Comparison of ENCODE assay signal across 16 cellular contexts in genomic region chr11:66886671-66887221, GRCh38. TPM values are rescaled to one million over a fixed set of nuclear protein-coding genes. Genes with fewer than 3 reads are reported as not detected.
A peak's percentile ranks its signal among the peaks of the same experiment; 100 is the strongest.
DNase-seq lines count a peak whose midpoint lies in the region; ATAC-seq and TF ChIP-seq lines count a peak whose summit lies in the region.
"Had no signal": no experiment of that assay in that cellular context is flagged by ENCODE, and none has a peak within 500 bp of the region (broad histone marks: within the 10 kb centered on the region; RNA-seq: fewer than 3 reads in every experiment).

No MANE protein-coding gene starts in this region.

- no peaks in the 10 kb centered on the region for H3K9me2 ChIP-seq in Karpas-422 (replicated peaks; ENCODE audit: insufficient read depth, low read length)

- no peak overlapping the region for H3K27ac Mint-ChIP-seq in activated T-helper 17 cell treated with anti-CD3 and anti-CD28 coated beads, Interleukin-2, amount 50 U/mL, for 72 hours
- H3K27ac Mint-ChIP-seq: activated CD4-positive, alpha-beta T cell treated with anti-CD3 and anti-CD28 coated beads, Interleukin-2, amount 10 ng/mL, durations not matched to agents 24 days and 14 days; activated T-helper 1 cell treated with anti-CD3 and anti-CD28 coated beads, Interleukin-12 subunit alpha, Interleukin-12 subunit beta, Interleukin-2, Interleukin-4 antibody, amounts not matched to agents 30 ng/mL and 10 ng/mL and 1 ng/mL, durations not matched to agents 14 hours and 24 hours and 36 hours; stimulated activated memory B cell treated with anti-CD40 and anti-IgM and Interleukin-4, amounts not matched to agents 10 μg/mL and 1 μg/mL and 100 μg/mL, for 72 hours had no signal

- H3K27me3 ChIP-seq in ACC112 (ENCODE audit: insufficient read depth, low read length) (no peaks in the 10 kb centered on the region), left lung (no peaks in the 10 kb centered on the region), Karpas-422 (ENCODE audit: low read length) (no peaks in the 10 kb centered on the region)
- H3K27me3 ChIP-seq: breast epithelium had no signal

- H3K4me2 ChIP-seq in Karpas-422 (ENCODE audit: low read depth, low read length, poor library complexity, severe bottlenecking), result no peak overlapping the region

- intact Hi-C loops in left lung (cut with DNase I), result no loop called here

- no peaks in the 10 kb centered on the region for H3K79me2 ChIP-seq in ACC112 (ENCODE audit: control insufficient read depth, insufficient read depth, low read length, unreplicated experiment)
- H3K79me2 ChIP-seq in Karpas-422 (ENCODE audit: low read length), result no peaks in the 10 kb centered on the region

- H3K36me3 Mint-ChIP-seq in activated T-helper 17 cell treated with anti-CD3 and anti-CD28 coated beads, Interleukin-2, amount 50 U/mL, for 72 hours (ENCODE audit: low read depth), result no peaks in the 10 kb centered on the region
- H3K36me3 Mint-ChIP-seq: mesothelial cell of epicardium; stimulated activated memory B cell treated with anti-CD40 and anti-IgM and Interleukin-4, amounts not matched to agents 10 μg/mL and 1 μg/mL and 100 μg/mL, for 72 hours had no signal

- H4K20me1 ChIP-seq in Karpas-422 (ENCODE audit: insufficient read depth, low read depth, low read length), result no peaks in the 10 kb centered on the region

- H3K27ac ChIP-seq in ACC112 (ENCODE audit: low read depth, low read length) (peak overlapping the region; percentile 82), left lung (no peak overlapping the region), Karpas-422 (ENCODE audit: low read length) (no peak overlapping the region)

- H3K9ac ChIP-seq in Karpas-422 (ENCODE audit: low read length), result no peak overlapping the region

- H3K27me3 Mint-ChIP-seq in activated T-helper 17 cell treated with anti-CD3 and anti-CD28 coated beads, Interleukin-2, amount 50 U/mL, for 72 hours, result no peaks in the 10 kb centered on the region
- H3K27me3 Mint-ChIP-seq: activated CD4-positive, alpha-beta T cell treated with anti-CD3 and anti-CD28 coated beads, Interleukin-2, amount 10 ng/mL, durations not matched to agents 24 days and 14 days had no signal

- peaks cover 2% of the 10 kb centered on the region for H3K4me1 Mint-ChIP-seq in activated T-helper 17 cell treated with anti-CD3 and anti-CD28 coated beads, Interleukin-2, amount 50 U/mL, for 72 hours

- H3K9me3 Mint-ChIP-seq in activated T-helper 17 cell treated with anti-CD3 and anti-CD28 coated beads, Interleukin-2, amount 50 U/mL, for 72 hours, result no peaks in the 10 kb centered on the region
- H3K9me3 Mint-ChIP-seq: activated CD4-positive, alpha-beta T cell treated with anti-CD3 and anti-CD28 coated beads, Interleukin-2, amount 10 ng/mL, durations not matched to agents 24 days and 14 days; activated T-helper 1 cell treated with anti-CD3 and anti-CD28 coated beads, Interleukin-12 subunit alpha, Interleukin-12 subunit beta, Interleukin-2, Interleukin-4 antibody, amounts not matched to agents 30 ng/mL and 10 ng/mL and 1 ng/mL, durations not matched to agents 14 hours and 24 hours and 36 hours; mesothelial cell of epicardium; stimulated activated memory B cell treated with anti-CD40 and anti-IgM and Interleukin-4, amounts not matched to agents 10 μg/mL and 1 μg/mL and 100 μg/mL, for 72 hours had no signal

- peak; percentile 21 for ATAC-seq in left lung
- ATAC-seq in activated T-helper 17 cell treated with anti-CD3 and anti-CD28 coated beads, Interleukin-2, amount 50 U/mL, for 72 hours (replicated peaks), result no peak
- ATAC-seq: stimulated activated memory B cell treated with anti-CD40 and anti-IgM and Interleukin-4, amounts not matched to agents 10 μg/mL and 1 μg/mL and 100 μg/mL, for 72 hours had no signal

- H3K36me3 ChIP-seq in ACC112 (ENCODE audit: insufficient read depth, low read length) (no peaks in the 10 kb centered on the region), left lung (no peaks in the 10 kb centered on the region), Karpas-422 (ENCODE audit: insufficient read depth, low read length) (no peaks in the 10 kb centered on the region)
- H3K36me3 ChIP-seq: breast epithelium had no signal

- H2AFZ ChIP-seq in ACC112 (ENCODE audit: low read length, unreplicated experiment) (peak overlapping the region; percentile 37), Karpas-422 (ENCODE audit: low read length) (no peak overlapping the region)

- H3K4me3 ChIP-seq in ACC112 (ENCODE audit: low read depth, low read length) (peak overlapping the region; percentile 41), epithelial cell of esophagus (ENCODE audit: low read length) (no peak overlapping the region), left lung (no peak overlapping the region), Karpas-422 (ENCODE audit: low read length) (no peak overlapping the region)
- H3K4me3 ChIP-seq: breast epithelium had no signal

- H3K9me3 ChIP-seq in left lung (no peaks in the 10 kb centered on the region), Karpas-422 (ENCODE audit: low read length) (no peaks in the 10 kb centered on the region)
- H3K9me3 ChIP-seq: breast epithelium had no signal

- peak; percentile 84 for DNase-seq in M059J (ENCODE audit: low read depth)
- peak; percentile 74 for DNase-seq in epithelial cell of esophagus (ENCODE audit: low read depth)
- DNase-seq in left lung, result no peak
- no peak for DNase-seq in activated CD8-positive, alpha-beta memory T cell treated with anti-CD3 and anti-CD28 coated beads for 24 hours
- no peak for DNase-seq in amygdala (lab: John Stamatoyannopoulos, UW)
- DNase-seq in Karpas-422, result no peak
- DNase-seq: activated CD4-positive, alpha-beta T cell treated with anti-CD3 and anti-CD28 coated beads, Interleukin-2, amount 10 ng/mL, durations not matched to agents 24 days and 14 days; NCI-H2171 treated with DMSO at 0.1 percent for 48 hours; stimulated activated CD4-positive, alpha-beta T cell treated with anti-CD3 and anti-CD28 coated beads, Interleukin-2, amount 100 ng/mL, for 48 hours; T-helper 1 cell had no signal

- no peak for TF ChIP-seq CTCF in epithelial cell of esophagus (IDR thresholded peaks at IDR 0.05; ENCODE audit: insufficient read depth, low read depth, low read length, missing control alignments)
- no peak for TF ChIP-seq CTCF in left lung (IDR thresholded peaks at IDR 0.05)

- no peak overlapping the region for H3K4me3 Mint-ChIP-seq in activated T-helper 17 cell treated with anti-CD3 and anti-CD28 coated beads, Interleukin-2, amount 50 U/mL, for 72 hours
- H3K4me3 Mint-ChIP-seq: activated CD4-positive, alpha-beta T cell treated with anti-CD3 and anti-CD28 coated beads, Interleukin-2, amount 10 ng/mL, durations not matched to agents 24 days and 14 days; activated T-helper 1 cell treated with anti-CD3 and anti-CD28 coated beads, Interleukin-12 subunit alpha, Interleukin-12 subunit beta, Interleukin-2, Interleukin-4 antibody, amounts not matched to agents 30 ng/mL and 10 ng/mL and 1 ng/mL, durations not matched to agents 14 hours and 24 hours and 36 hours; mesothelial cell of epicardium; stimulated activated memory B cell treated with anti-CD40 and anti-IgM and Interleukin-4, amounts not matched to agents 10 μg/mL and 1 μg/mL and 100 μg/mL, for 72 hours had no signal

- H3K4me1 ChIP-seq in ACC112 (ENCODE audit: control insufficient read depth, insufficient read depth, low read length, unreplicated experiment), result peaks cover 45% of the 10 kb centered on the region
- H3K4me1 ChIP-seq in left lung, result no peaks in the 10 kb centered on the region
- H3K4me1 ChIP-seq in Karpas-422 (ENCODE audit: low read length), result peaks cover 7% of the 10 kb centered on the region

RNA-seq across cellular contexts. Expression of gene LRFN4, which starts 29.9 kb away (rescaled TPM):
- total RNA-seq in M059J (2014; rRNA removed; shearing (Covaris generic)), result 8.1 and 13.2 TPM in 2 replicates
- 10 to 100 TPM; 20.2 to 21.1 TPM for total RNA-seq in left lung
- 10 to 100 TPM; 20.5 to 43.7 TPM for total RNA-seq in activated T-helper 17 cell treated with anti-CD3 and anti-CD28 coated beads, Interleukin-2, amount 50 U/mL, for 72 hours
- 8.7 and 24.2 TPM in 2 replicates for total RNA-seq in Karpas-422 (2014; rRNA removed; shearing (Covaris generic); ENCODE audit: low replicate concordance)

RNA-seq across cellular contexts. Expression of gene RCE1, which starts 43.5 kb away (rescaled TPM):
- 21.3 and 32.3 TPM in 2 replicates for total RNA-seq in M059J (2014; rRNA removed; shearing (Covaris generic))
- total RNA-seq in left lung, result 10 to 100 TPM; 16.4 to 22.3 TPM
- 10 to 100 TPM; 27.2 to 31.4 TPM for total RNA-seq in activated T-helper 17 cell treated with anti-CD3 and anti-CD28 coated beads, Interleukin-2, amount 50 U/mL, for 72 hours
- 20.4 and 53.3 TPM in 2 replicates for total RNA-seq in Karpas-422 (2014; rRNA removed; shearing (Covaris generic); ENCODE audit: low replicate concordance)

Comparison
In these comparisons a context has a peak if more than half of its experiments do, and no peak if none do; other contexts are left out.
1. DNase-seq: peak in M059J (single experiment) and epithelial cell of esophagus (single experiment); none in left lung (0 of 2), activated CD8-positive, alpha-beta memory T cell treated with anti-CD3 and anti-CD28 coated beads for 24 hours (single experiment), amygdala (0 of 56) and Karpas-422 (single experiment).